ENCODE assay signal across 1 cellular context in the genomic region with DNA sequence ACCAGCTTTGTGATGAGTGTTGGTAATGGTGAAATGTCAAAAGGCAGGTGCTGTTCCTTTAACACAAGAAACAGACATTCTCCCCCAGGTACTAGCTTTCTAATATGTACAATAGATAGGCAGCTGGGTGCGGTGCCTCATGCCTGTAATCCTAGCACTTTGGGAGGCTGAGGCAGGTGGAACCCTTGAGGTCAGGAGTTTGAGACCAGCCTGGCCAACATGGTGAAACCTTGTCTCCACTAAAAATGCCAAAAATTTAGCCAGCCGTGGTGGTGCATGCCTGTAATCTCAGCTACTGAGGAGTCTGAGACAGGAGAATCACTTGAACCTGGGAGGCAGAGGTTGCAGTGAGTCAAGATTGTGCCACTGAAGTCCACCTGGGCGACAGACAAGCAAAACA. TPM values are rescaled to one million over a fixed set of nuclear protein-coding genes. Genes with fewer than 3 reads are reported as not detected.
"Had no signal": no experiment of that assay in that cellular context is flagged by ENCODE, and none has a peak within 500 bp of the region (broad histone marks: within the 10 kb centered on the region; RNA-seq: fewer than 3 reads in every experiment).

No MANE protein-coding gene starts in this region.

RNA-seq across cellular contexts. Expression of a gene that starts 24.9 kb away (rescaled TPM):
- total RNA-seq: HepG2 had no signal
- polyA plus RNA-seq: HepG2 had no signal
